ENCODE assay signal across 23 cellular contexts in the genomic region with DNA sequence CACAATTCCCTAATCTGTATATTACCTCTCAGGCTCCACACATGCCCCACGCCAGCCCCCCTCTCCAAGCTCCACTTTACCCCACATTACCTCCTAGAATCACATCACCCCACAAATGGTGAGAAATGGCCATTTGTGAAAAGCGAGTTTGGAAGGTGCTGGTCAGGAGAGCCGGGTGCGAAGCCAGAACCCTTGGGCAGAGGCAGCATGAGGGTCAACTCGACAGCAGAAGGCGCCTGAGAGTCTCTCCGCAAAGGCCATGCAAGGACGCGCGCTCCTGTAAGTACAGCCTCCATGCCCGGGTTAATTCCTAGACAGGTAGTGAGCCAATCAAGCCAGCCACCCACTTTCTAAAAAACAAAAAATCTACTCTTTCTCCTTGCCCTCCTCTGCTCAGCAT. TPM values are rescaled to one million over a fixed set of nuclear protein-coding genes. Genes with fewer than 3 reads are reported as not detected.
DNase-seq lines count a peak whose midpoint lies in the region; ATAC-seq and TF ChIP-seq lines count a peak whose summit lies in the region.
"Had no signal": no experiment of that assay in that cellular context is flagged by ENCODE, and none has a peak within 500 bp of the region (broad histone marks: within the 10 kb centered on the region; RNA-seq: fewer than 3 reads in every experiment).

No MANE protein-coding gene starts in this region.

- no peaks in the 10 kb centered on the region for H3K9me3 Mint-ChIP-seq in WTC11
- H3K9me3 Mint-ChIP-seq: CD4-positive, alpha-beta memory T cell had no signal

- no peak overlapping the region for H3K56ac ChIP-seq in mesendoderm (ENCODE audit: low read length)

- peaks cover 5% of the 10 kb centered on the region for H3K4me1 Mint-ChIP-seq in WTC11

- no peak overlapping the region for H3K27ac Mint-ChIP-seq in WTC11
- H3K27ac Mint-ChIP-seq: CD4-positive, alpha-beta memory T cell had no signal

- CTCF ChIA-PET in WTC11 (lab: Charles Lee), result interaction anchor here (1.7 kb wide), 1 partner anchor 50 kb away, joined by 4 read pairs; the partner anchor contains the start of gene ZBTB33

- H3K23ac ChIP-seq in mesendoderm (ENCODE audit: low read length) (no peak overlapping the region), mesenchymal stem cell (ENCODE audit: low read length in 2 of 2) (no peak overlapping the region)

- H3K36me3 ChIP-seq in right atrium auricular region, result no peaks in the 10 kb centered on the region
- H3K36me3 ChIP-seq in mesendoderm (ENCODE audit: control insufficient read depth, insufficient read depth, low read length), result no peaks in the 10 kb centered on the region
- no peaks in the 10 kb centered on the region for H3K36me3 ChIP-seq in mesenchymal stem cell (ENCODE audit: control insufficient read depth in 1 of 2, insufficient read depth in 2 of 2, low read depth in 1 of 2, low read length in 2 of 2)

- H3K9me3 ChIP-seq in right atrium auricular region, result no peaks in the 10 kb centered on the region
- H3K9me3 ChIP-seq in mesenchymal stem cell (ENCODE audit: control insufficient read depth, low read length), result no peaks in the 10 kb centered on the region
- H3K9me3 ChIP-seq: A549 had no signal

- H3K79me2 ChIP-seq in mesendoderm (ENCODE audit: control insufficient read depth, insufficient read depth, low read length), result no peaks in the 10 kb centered on the region

- H2BK5ac ChIP-seq in mesendoderm (ENCODE audit: low read length) (no peak overlapping the region), mesenchymal stem cell (ENCODE audit: low read depth, low read length, poor library complexity, severe bottlenecking) (no peak overlapping the region)

- H2BK15ac ChIP-seq in mesendoderm (replicated peaks; ENCODE audit: low read depth) (no peak overlapping the region), mesenchymal stem cell (ENCODE audit: low read depth, poor library complexity, severe bottlenecking) (no peak overlapping the region)

- no peaks in the 10 kb centered on the region for H3K27me3 Mint-ChIP-seq in WTC11 (ENCODE audit: low read depth)
- H3K27me3 Mint-ChIP-seq: CD4-positive, alpha-beta memory T cell had no signal

- H3K9ac ChIP-seq in mesendoderm (ENCODE audit: low read length) (no peak overlapping the region), mesenchymal stem cell (ENCODE audit: low read length) (no peak overlapping the region)

- H4K5ac ChIP-seq in mesendoderm (ENCODE audit: low read length), result no peak overlapping the region

- DNase-seq in right atrium auricular region (ENCODE audit: low spot score) (peak; percentile 48), Right ventricle myocardium superior (no peak), WTC11 (ENCODE audit: low spot score) (no peak), mesendoderm (peak; percentile 7), left lobe of liver (ENCODE audit: low spot score) (no peak), mesenchymal stem cell (no peak), posterior cingulate gyrus (no peak)
- DNase-seq: 8988T; ACHN; C1 segment of cervical spinal cord; Calu3; CD4-positive, alpha-beta memory T cell; COR-L47; DMS53; DMS79 treated with DMSO at 0.1 percent for 48 hours; GF-D8; H7 had no signal

- no peak overlapping the region for H2AK5ac ChIP-seq in mesendoderm (ENCODE audit: low read length)
- H2AK5ac ChIP-seq in mesenchymal stem cell (ENCODE audit: low read length, severe bottlenecking), result no peak overlapping the region

- H2AFZ ChIP-seq in mesenchymal stem cell (ENCODE audit: low read depth, low read length), result no peak overlapping the region

- no peak overlapping the region for H2BK12ac ChIP-seq in mesenchymal stem cell (ENCODE audit: low read length in 2 of 2)

- TF ChIP-seq CTCF in right atrium auricular region (IDR thresholded peaks at IDR 0.05) (no peak), WTC11 (IDR thresholded peaks at IDR 0.05) (no peak)

- no peak overlapping the region for H4K91ac ChIP-seq in mesenchymal stem cell (ENCODE audit: low read length)

- no peaks in the 10 kb centered on the region for H3K36me3 Mint-ChIP-seq in WTC11

- H3K27me3 ChIP-seq in right atrium auricular region (no peaks in the 10 kb centered on the region), mesendoderm (ENCODE audit: insufficient read depth, low read length, poor library complexity) (no peaks in the 10 kb centered on the region), mesenchymal stem cell (ENCODE audit: control insufficient read depth in 1 of 2, insufficient read depth in 1 of 2, low read length in 2 of 2) (peaks cover 0 to 8% of the 10 kb centered on the region in 2 experiments)

- H3K18ac ChIP-seq in mesendoderm (ENCODE audit: low read length), result no peak overlapping the region
- H3K18ac ChIP-seq in mesenchymal stem cell (ENCODE audit: low read depth in 1 of 2, low read length in 2 of 2), result no peak overlapping the region

- H3K4me3 Mint-ChIP-seq in WTC11, result no peak overlapping the region
- H3K4me3 Mint-ChIP-seq: CD4-positive, alpha-beta memory T cell had no signal

- no peak overlapping the region for H4K8ac ChIP-seq in mesendoderm (ENCODE audit: low read depth, low read length)
- no peak overlapping the region for H4K8ac ChIP-seq in mesenchymal stem cell (ENCODE audit: low read length)

- no peak overlapping the region for H3K4me3 ChIP-seq in right atrium auricular region
- H3K4me3 ChIP-seq in mesendoderm (ENCODE audit: low read length), result no peak overlapping the region
- no peak overlapping the region for H3K4me3 ChIP-seq in mesenchymal stem cell (ENCODE audit: insufficient read depth in 1 of 2, low read depth in 1 of 2, low read length in 2 of 2)
- H3K4me3 ChIP-seq: A549 had no signal

- no peak overlapping the region for H3K27ac ChIP-seq in right atrium auricular region
- H3K27ac ChIP-seq in mesendoderm (ENCODE audit: low read depth, low read length), result no peak overlapping the region
- H3K27ac ChIP-seq in mesenchymal stem cell (ENCODE audit: low read length, poor library complexity, severe bottlenecking), result no peak overlapping the region
- H3K27ac ChIP-seq: A549 had no signal

- no CpG with 5 or more reads among the region's 11 CpGs for WGBS in mesendoderm (ENCODE audit: extremely low coverage, insufficient coverage, low lambda C conversion rate)
- 91% methylated on average over 10 of the region's 11 CpGs for WGBS in mesenchymal stem cell

- no peak for ATAC-seq in Right ventricle myocardium superior (ENCODE audit: poor library complexity)
- ATAC-seq in WTC11, result peak; percentile 56
- ATAC-seq in left lobe of liver, result no peak
- ATAC-seq: A549, HCT116 had no signal

- H3K14ac ChIP-seq in mesenchymal stem cell (ENCODE audit: low read length in 2 of 2), result no peak overlapping the region

- H3K4ac ChIP-seq in mesendoderm (ENCODE audit: low read depth, low read length) (no peak overlapping the region), mesenchymal stem cell (ENCODE audit: low read depth in 1 of 2, low read length in 2 of 2) (no peak overlapping the region)

- H3K4me1 ChIP-seq in right atrium auricular region (no peaks in the 10 kb centered on the region), mesendoderm (ENCODE audit: control insufficient read depth, low read depth, low read length) (no peaks in the 10 kb centered on the region), mesenchymal stem cell (ENCODE audit: control insufficient read depth, insufficient read depth, low read depth, low read length) (no peaks in the 10 kb centered on the region)
- H3K4me1 ChIP-seq: A549 had no signal

- H2BK120ac ChIP-seq in mesendoderm (ENCODE audit: low read depth, low read length) (no peak overlapping the region), mesenchymal stem cell (ENCODE audit: low read depth, low read length) (no peak overlapping the region)

- H3K79me1 ChIP-seq in mesendoderm (ENCODE audit: low read length) (no peaks in the 10 kb centered on the region), mesenchymal stem cell (replicated peaks; ENCODE audit: low read length, poor library complexity, severe bottlenecking) (no peaks in the 10 kb centered on the region)

- POLR2A ChIA-PET in WTC11 (lab: Charles Lee), result no interaction called here

- H3K4me2 ChIP-seq in mesendoderm (ENCODE audit: low read length), result no peak overlapping the region
- H3K4me2 ChIP-seq in mesenchymal stem cell (ENCODE audit: low read length, poor library complexity, severe bottlenecking), result no peak overlapping the region
- H3K4me2 ChIP-seq: A549 had no signal

- intact Hi-C loops in Right ventricle myocardium superior (cut with DNase I), result no loop called here
- intact Hi-C loops in posterior cingulate gyrus (cut with DNase I), result no loop called here

TF ChIP-seq in WTC11, 78 proteins besides CTCF, POLR2A, EP300 and RAD21 (continues in another document):
- no peak for TF ChIP-seq MAX (CRISPR knock-in tag; IDR thresholded peaks at IDR 0.05)

RNA-seq across cellular contexts. Expression of gene RHOXF2, which starts 42.4 kb away (rescaled TPM):
- total RNA-seq in right atrium auricular region (not detected), Right ventricle myocardium superior (not detected), WTC11 (2021) (0.07 to 0.20 TPM in 2 of 3 replicates, not detected in the other), left lobe of liver (not detected)
- polyA plus RNA-seq in mesendoderm (2013, experiment 1 of 2), result 0.01 TPM
- polyA plus RNA-seq in mesendoderm (2013, experiment 2 of 2), result 0.01 TPM
- polyA plus RNA-seq in mesenchymal stem cell (2013, experiment 1 of 2), result not detected
- not detected for polyA plus RNA-seq in mesenchymal stem cell (2013, experiment 2 of 2)
- total RNA-seq: Calu3; CD4-positive, alpha-beta memory T cell; Daoy; G401; H1; H7 had no signal
- polyA plus RNA-seq: A549, BJ, H1 had no signal

RNA-seq across cellular contexts. Expression of gene ZBTB33, which starts 49.8 kb away (rescaled TPM):
- total RNA-seq in right atrium auricular region (1 to 10 TPM; 6.0 to 6.3 TPM), Right ventricle myocardium superior (6.6 TPM), WTC11 (2021) (12.3 to 16.2 TPM (median 12.5 TPM) in 3 replicates), left lobe of liver (7.8 TPM)
- 11.0 TPM for polyA plus RNA-seq in mesendoderm (2013, experiment 1 of 2)
- 11.1 TPM for polyA plus RNA-seq in mesendoderm (2013, experiment 2 of 2)
- polyA plus RNA-seq in mesenchymal stem cell (2013, experiment 1 of 2), result 8.4 TPM
- 8.7 TPM for polyA plus RNA-seq in mesenchymal stem cell (2013, experiment 2 of 2)

Comparison
In these comparisons a context has a peak if more than half of its experiments do, and no peak if none do; other contexts are left out.
1. DNase-seq: peak in right atrium auricular region (single experiment) and mesendoderm (single experiment); none in Right ventricle myocardium superior (single experiment), WTC11 (single experiment), left lobe of liver (single experiment), mesenchymal stem cell (single experiment) and posterior cingulate gyrus (0 of 10).